In the genomic region with DNA sequence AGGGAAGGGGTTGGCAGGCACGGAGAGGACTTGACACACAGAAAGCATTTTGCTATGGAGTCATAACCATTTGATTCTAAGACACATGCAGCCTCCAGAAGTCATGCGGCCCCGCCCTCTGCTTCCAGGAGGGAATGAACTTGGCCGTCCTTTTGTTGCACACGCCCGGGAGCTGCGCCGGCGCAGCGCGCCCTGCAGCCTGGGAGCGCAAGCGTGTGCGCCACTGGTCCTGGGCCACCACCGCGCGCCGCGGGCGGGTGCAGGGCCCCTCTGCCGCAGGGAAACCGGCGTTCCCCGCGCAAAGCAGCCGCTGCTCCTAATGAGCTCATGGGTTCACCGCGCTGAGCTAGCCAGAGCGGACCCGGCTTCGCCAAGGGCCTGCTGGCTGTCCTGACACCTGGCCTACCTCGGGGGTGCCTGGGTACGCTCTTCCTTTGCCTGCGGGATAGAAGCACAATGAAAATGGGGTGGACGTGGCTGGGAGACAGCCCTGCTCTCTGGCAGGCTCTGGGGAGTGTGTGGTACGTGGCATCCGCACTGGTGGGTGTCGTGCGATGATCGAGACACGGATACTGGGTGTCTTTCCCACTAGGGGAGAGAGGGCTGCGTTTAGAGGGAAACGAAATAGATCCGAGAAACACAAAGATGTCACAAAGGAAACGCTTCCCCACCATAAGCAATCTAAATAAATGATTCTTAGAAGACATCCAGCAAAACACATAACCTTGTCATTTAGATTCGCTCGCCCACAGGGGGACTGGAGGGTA, we compare ENCODE assay signal across 1 cellular context.
TF ChIP-seq lines count a peak whose summit lies in the region.

No MANE protein-coding gene starts in this region.

TF ChIP-seq in GM12878, 131 proteins besides CTCF, POLR2A, EP300 and RAD21 (continued from another document):
- TF ChIP-seq, protein P1, sequence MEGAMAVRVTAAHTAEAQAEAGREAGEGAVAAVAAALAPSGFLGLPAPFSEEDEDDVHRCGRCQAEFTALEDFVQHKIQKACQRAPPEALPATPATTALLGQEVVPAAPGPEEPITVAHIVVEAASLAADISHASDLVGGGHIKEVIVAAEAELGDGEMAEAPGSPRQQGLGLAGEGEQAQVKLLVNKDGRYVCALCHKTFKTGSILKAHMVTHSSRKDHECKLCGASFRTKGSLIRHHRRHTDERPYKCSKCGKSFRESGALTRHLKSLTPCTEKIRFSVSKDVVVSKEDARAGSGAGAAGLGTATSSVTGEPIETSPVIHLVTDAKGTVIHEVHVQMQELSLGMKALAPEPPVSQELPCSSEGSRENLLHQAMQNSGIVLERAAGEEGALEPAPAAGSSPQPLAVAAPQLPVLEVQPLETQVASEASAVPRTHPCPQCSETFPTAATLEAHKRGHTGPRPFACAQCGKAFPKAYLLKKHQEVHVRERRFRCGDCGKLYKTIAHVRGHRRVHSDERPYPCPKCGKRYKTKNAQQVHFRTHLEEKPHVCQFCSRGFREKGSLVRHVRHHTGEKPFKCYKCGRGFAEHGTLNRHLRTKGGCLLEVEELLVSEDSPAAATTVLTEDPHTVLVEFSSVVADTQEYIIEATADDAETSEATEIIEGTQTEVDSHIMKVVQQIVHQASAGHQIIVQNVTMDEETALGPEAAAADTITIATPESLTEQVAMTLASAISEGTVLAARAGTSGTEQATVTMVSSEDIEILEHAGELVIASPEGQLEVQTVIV (IDR thresholded peaks at IDR 0.05; ENCODE audit: borderline replicate concordance, partially characterized antibody): no peak
- TF ChIP-seq ESRRA (IDR thresholded peaks at IDR 0.05; ENCODE audit: low read length) (no peak), SPI1 (IDR thresholded peaks at IDR 0.05; ENCODE audit: borderline replicate concordance, insufficient read depth, low read depth, low read length) (no peak), HDAC6 (IDR thresholded peaks at IDR 0.05; ENCODE audit: unreplicated experiment) (peak; percentile 98), BHLHE40 (IDR thresholded peaks at IDR 0.05; ENCODE audit: borderline replicate concordance in 1 of 2, low read depth in 2 of 2, low read length in 1 of 2) (peak in 1 of 2 experiments; percentile 27; a peak in 1 of 4 replicates), BRCA1 (IDR thresholded peaks at IDR 0.05; ENCODE audit: low read depth, low read length) (no peak), HDAC2 (IDR thresholded peaks at IDR 0.05) (peak; percentile 34; the same call in 1 of the 2 replicates), PAX5 (IDR thresholded peaks at IDR 0.05; ENCODE audit: borderline replicate concordance, low read depth, low read length) (no peak), IRF4 (IDR thresholded peaks at IDR 0.05; ENCODE audit: low read depth, low read length) (no peak), TARDBP (IDR thresholded peaks at IDR 0.05; ENCODE audit: borderline replicate concordance) (no peak), BACH1 (IDR thresholded peaks at IDR 0.05; ENCODE audit: borderline replicate concordance) (no peak), LARP7 (IDR thresholded peaks at IDR 0.05) (0 out of 2 replicates have a peak, but pooled peaks have one; percentile 38), BCL11A (IDR thresholded peaks at IDR 0.05; ENCODE audit: low read depth, low read length) (no peak), IKZF1 (conservative IDR thresholded peaks at IDR 0.05) (peak; percentile 31), CHD4 (IDR thresholded peaks at IDR 0.05) (no peak), ZNF24 (IDR thresholded peaks at IDR 0.05) (no peak)
- TF ChIP-seq, protein P2, sequence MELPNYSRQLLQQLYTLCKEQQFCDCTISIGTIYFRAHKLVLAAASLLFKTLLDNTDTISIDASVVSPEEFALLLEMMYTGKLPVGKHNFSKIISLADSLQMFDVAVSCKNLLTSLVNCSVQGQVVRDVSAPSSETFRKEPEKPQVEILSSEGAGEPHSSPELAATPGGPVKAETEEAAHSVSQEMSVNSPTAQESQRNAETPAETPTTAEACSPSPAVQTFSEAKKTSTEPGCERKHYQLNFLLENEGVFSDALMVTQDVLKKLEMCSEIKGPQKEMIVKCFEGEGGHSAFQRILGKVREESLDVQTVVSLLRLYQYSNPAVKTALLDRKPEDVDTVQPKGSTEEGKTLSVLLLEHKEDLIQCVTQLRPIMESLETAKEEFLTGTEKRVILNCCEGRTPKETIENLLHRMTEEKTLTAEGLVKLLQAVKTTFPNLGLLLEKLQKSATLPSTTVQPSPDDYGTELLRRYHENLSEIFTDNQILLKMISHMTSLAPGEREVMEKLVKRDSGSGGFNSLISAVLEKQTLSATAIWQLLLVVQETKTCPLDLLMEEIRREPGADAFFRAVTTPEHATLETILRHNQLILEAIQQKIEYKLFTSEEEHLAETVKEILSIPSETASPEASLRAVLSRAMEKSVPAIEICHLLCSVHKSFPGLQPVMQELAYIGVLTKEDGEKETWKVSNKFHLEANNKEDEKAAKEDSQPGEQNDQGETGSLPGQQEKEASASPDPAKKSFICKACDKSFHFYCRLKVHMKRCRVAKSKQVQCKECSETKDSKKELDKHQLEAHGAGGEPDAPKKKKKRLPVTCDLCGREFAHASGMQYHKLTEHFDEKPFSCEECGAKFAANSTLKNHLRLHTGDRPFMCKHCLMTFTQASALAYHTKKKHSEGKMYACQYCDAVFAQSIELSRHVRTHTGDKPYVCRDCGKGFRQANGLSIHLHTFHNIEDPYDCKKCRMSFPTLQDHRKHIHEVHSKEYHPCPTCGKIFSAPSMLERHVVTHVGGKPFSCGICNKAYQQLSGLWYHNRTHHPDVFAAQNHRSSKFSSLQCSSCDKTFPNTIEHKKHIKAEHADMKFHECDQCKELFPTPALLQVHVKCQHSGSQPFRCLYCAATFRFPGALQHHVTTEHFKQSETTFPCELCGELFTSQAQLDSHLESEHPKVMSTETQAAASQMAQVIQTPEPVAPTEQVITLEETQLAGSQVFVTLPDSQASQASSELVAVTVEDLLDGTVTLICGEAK (IDR thresholded peaks at IDR 0.05; ENCODE audit: borderline replicate concordance): no peak
